ENCODE assay signal across 24 cellular contexts in the genomic region with DNA sequence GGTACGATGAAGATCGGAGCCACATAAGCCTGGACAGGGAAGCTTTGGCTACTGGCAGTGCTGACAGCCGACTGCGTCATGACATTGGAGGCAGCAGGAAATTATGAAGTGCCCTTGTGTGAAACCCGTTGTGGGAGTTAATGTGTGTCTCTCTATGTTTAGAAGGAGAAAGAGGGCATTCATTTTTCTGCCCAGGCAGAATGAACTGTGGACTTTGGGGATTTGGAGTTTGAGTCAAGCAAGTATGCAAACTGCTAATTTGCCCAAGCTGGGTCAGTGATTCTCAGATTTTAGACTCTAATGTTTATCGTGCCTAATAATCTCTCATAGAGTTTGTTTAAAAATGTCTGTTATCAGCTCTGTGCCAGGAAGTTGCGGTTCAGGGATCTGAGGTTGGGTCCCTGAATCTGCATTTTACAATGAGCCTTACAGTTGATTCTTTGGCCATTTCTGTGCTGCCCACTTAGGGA. TPM values are rescaled to one million over a fixed set of nuclear protein-coding genes. Genes with fewer than 3 reads are reported as not detected.
A peak's percentile ranks its signal among the peaks of the same experiment; 100 is the strongest.
DNase-seq lines count a peak whose midpoint lies in the region; ATAC-seq and TF ChIP-seq lines count a peak whose summit lies in the region.
"Had no signal": no experiment of that assay in that cellular context is flagged by ENCODE, and none has a peak within 500 bp of the region (broad histone marks: within the 10 kb centered on the region; RNA-seq: fewer than 3 reads in every experiment).

No MANE protein-coding gene starts in this region.

- peaks cover 90% of the 10 kb centered on the region for H3K27me3 Mint-ChIP-seq in osteocyte (ENCODE audit: unreplicated experiment)

- H3K27ac ChIP-seq in VCaP = peak overlapping the region; percentile 18
- H3K27ac ChIP-seq: A549, BLaER1, breast epithelium had no signal

- intact Hi-C loops in left ventricle myocardium superior (cut with micrococcal nuclease) = no loop called here

- no peaks in the 10 kb centered on the region for H3K36me3 Mint-ChIP-seq in osteocyte (ENCODE audit: unreplicated experiment)
- H3K36me3 Mint-ChIP-seq: immature natural killer cell had no signal

- H3K4me1 Mint-ChIP-seq in osteocyte (ENCODE audit: unreplicated experiment) = peaks cover 9% of the 10 kb centered on the region

- no peak overlapping the region for H3K27ac Mint-ChIP-seq in osteocyte (ENCODE audit: unreplicated experiment)
- H3K27ac Mint-ChIP-seq: activated B cell treated with CpG ODN at 0.5 μM for 24 hours; IgD-negative memory B cell; immature natural killer cell; stimulated activated naive CD8-positive, alpha-beta T cell treated with anti-CD3 and anti-CD28 coated beads, Interleukin-15, amount 100 ng/mL, for 72 hours had no signal

- ATAC-seq in left ventricle myocardium superior = peak; percentile 70
- ATAC-seq: A549; SK-N-SH treated with all-trans-retinoic acid at 6 μM for 48 hours; stimulated activated naive CD8-positive, alpha-beta T cell treated with anti-CD3 and anti-CD28 coated beads, Interleukin-15, amount 100 ng/mL, for 72 hours had no signal

- DNase-seq in Ammon's horn (ENCODE audit: low spot score) (peak; percentile 59), left ventricle myocardium superior (peak; percentile 47), osteocyte (ENCODE audit: extremely low spot score, unreplicated experiment) (peak; percentile 48), germinal center (ENCODE audit: low spot score) (no peak), cerebellum (ENCODE audit: low spot score) (no peak), inferior parietal cortex (ENCODE audit: extremely low spot score) (no peak)
- no peak for DNase-seq in activated CD8-positive, alpha-beta memory T cell treated with anti-CD3 and anti-CD28 coated beads for 24 hours
- DNase-seq: activated B cell treated with CpG ODN at 0.5 μM for 24 hours; activated CD4-positive, alpha-beta T cell treated with anti-CD3 and anti-CD28 coated beads, Interleukin-2, amount 50 U/mL, for 48 hours; activated gamma-delta T cell; activated T-cell treated with anti-CD3 and anti-CD28 coated beads for 4 hours; cortex of kidney; GOT3; immature natural killer cell; NCI-H1417; NCI-H510A; stimulated activated naive CD8-positive, alpha-beta T cell treated with anti-CD3 and anti-CD28 coated beads, Interleukin-15, amount 100 ng/mL, for 72 hours had no signal

- TF ChIP-seq CTCF in VCaP (conservative IDR thresholded peaks at IDR 0.05) (no peak), osteocyte (IDR thresholded peaks at IDR 0.05) (no peak)

- no peaks in the 10 kb centered on the region for H3K9me3 Mint-ChIP-seq in osteocyte (ENCODE audit: unreplicated experiment)
- H3K9me3 Mint-ChIP-seq: activated B cell treated with CpG ODN at 0.5 μM for 24 hours; IgD-negative memory B cell; immature natural killer cell; stimulated activated naive CD8-positive, alpha-beta T cell treated with anti-CD3 and anti-CD28 coated beads, Interleukin-15, amount 100 ng/mL, for 72 hours had no signal

- H3K4me3 Mint-ChIP-seq in osteocyte (ENCODE audit: unreplicated experiment) = no peak overlapping the region
- H3K4me3 Mint-ChIP-seq: activated B cell treated with CpG ODN at 0.5 μM for 24 hours; IgD-negative memory B cell; immature natural killer cell; stimulated activated naive CD8-positive, alpha-beta T cell treated with anti-CD3 and anti-CD28 coated beads, Interleukin-15, amount 100 ng/mL, for 72 hours had no signal

RNA-seq across cellular contexts. Expression of a gene that starts 5.6 kb away (rescaled TPM):
- total RNA-seq in left ventricle myocardium superior = 3.2 TPM
- total RNA-seq in osteocyte = 0.18 and 0.24 TPM in 2 replicates
- total RNA-seq in cerebellum = 7.3 TPM
- total RNA-seq: activated B cell treated with CpG ODN at 0.5 μM for 24 hours, breast epithelium, MCF 10A had no signal

Comparison
In these comparisons a context has a peak if more than half of its experiments do, and no peak if none do; other contexts are left out.
1. DNase-seq: peak in Ammon's horn (single experiment), left ventricle myocardium superior (single experiment) and osteocyte (single experiment); none in germinal center (single experiment), activated CD8-positive, alpha-beta memory T cell treated with anti-CD3 and anti-CD28 coated beads for 24 hours (single experiment), cerebellum (single experiment) and inferior parietal cortex (single experiment).